Comparison of ENCODE assay signal across 33 cellular contexts in genomic region chr13:103695320-103695719, GRCh38.
"Had no signal": no experiment of that assay in that cellular context is flagged by ENCODE, and none has a peak within 500 bp of the region (broad histone marks: within the 10 kb centered on the region; RNA-seq: fewer than 3 reads in every experiment).

No MANE protein-coding gene starts in this region.

- DNase-seq: activated effector memory CD4-positive, alpha-beta T cell treated with anti-CD3 and anti-CD28 coated beads, Interleukin-2, amount 50 U/mL, for 16 hours; activated effector memory CD4-positive, alpha-beta T cell treated with Interleukin-2 at 50 U/mL for 16 hours; activated gamma-delta T cell; activated gamma-delta T cell treated with Interleukin-2 at 50 U/mL for 16 hours; activated naive CD4-positive, alpha-beta T cell; activated naive CD4-positive, alpha-beta T cell treated with anti-CD3 and anti-CD28 coated beads for 36 hours; activated naive CD4-positive, alpha-beta T cell treated with anti-CD3 and anti-CD28 coated beads, Interleukin-2, amount 10 ng/mL, durations not matched to agents 7 days and 5 days; activated naive CD4-positive, alpha-beta T cell treated with anti-CD3 and anti-CD28 coated beads, Interleukin-2, amount 50 U/mL, for 16 hours; activated naive CD4-positive, alpha-beta T cell treated with Interleukin-2 at 50 U/mL for 16 hours; activated naive CD8-positive, alpha-beta T cell treated with anti-CD3 and anti-CD28 coated beads for 36 hours; activated naive CD8-positive, alpha-beta T cell treated with anti-CD3 and anti-CD28 coated beads, Interleukin-2, amount 10 ng/mL, durations not matched to agents 7 days and 5 days; activated naive CD8-positive, alpha-beta T cell treated with anti-CD3 and anti-CD28 coated beads, Interleukin-2, amount 50 U/mL, for 24 hours; activated T-cell treated with anti-CD3 and anti-CD28 coated beads for 4 hours; activated T-cell treated with anti-CD3 and anti-CD28 coated beads, Interleukin-2, amount 50 U/mL, for 1 hour; activated T-cell treated with anti-CD3 and anti-CD28 coated beads, Interleukin-2, amount 50 U/mL, for 24 hours; activated T-cell treated with anti-CD3 and anti-CD28 coated beads, Interleukin-2, amount 50 U/mL, for 4 hours; activated T-cell treated with anti-CD3 and anti-CD28 coated beads, Interleukin-2, amount 50 U/mL, for 48 hours; activated T-cell treated with anti-CD3 and anti-CD28 coated beads, Interleukin-2, amount 50 U/mL, for 72 hours; adrenal gland; amniotic stem cell; amygdala; anterior cingulate cortex; aorta; body of pancreas; brain microvascular endothelial cell; caudate nucleus; central memory CD4-positive, alpha-beta T cell; cerebellar nuclear complex had no signal

- H3K27ac ChIP-seq: adrenal gland, ascending aorta, body of pancreas, brain microvascular endothelial cell, breast epithelium, cardiac muscle cell had no signal

- ATAC-seq: activated naive CD4-positive, alpha-beta T cell treated with anti-CD3 and anti-CD28 coated beads, Interleukin-2, amount 50 U/mL, for 72 hours; activated naive CD8-positive, alpha-beta T cell treated with anti-CD3 and anti-CD28 coated beads, Interleukin-2, amount 50 U/mL, for 24 hours; activated T-cell treated with anti-CD3 and anti-CD28 coated beads, Interleukin-2, amount 50 U/mL, for 4 hours; activated T-cell treated with anti-CD3 and anti-CD28 coated beads, Interleukin-2, amount 50 U/mL, for 72 hours; activated T-helper 17 cell treated with anti-CD3 and anti-CD28 coated beads, Interleukin-2, amount 50 U/mL, for 72 hours; body of pancreas had no signal

- H3K9me3 ChIP-seq: adrenal gland, ascending aorta, body of pancreas, breast epithelium had no signal

- H3K4me3 ChIP-seq: adrenal gland, ascending aorta, body of pancreas, breast epithelium, cardiac muscle cell had no signal

- H3K4me1 ChIP-seq: adrenal gland, ascending aorta, body of pancreas, breast epithelium had no signal

- H3K36me3 ChIP-seq: adrenal gland, ascending aorta, brain microvascular endothelial cell, breast epithelium, cardiac muscle cell had no signal

- H3K27me3 ChIP-seq: adrenal gland, ascending aorta, body of pancreas, brain microvascular endothelial cell, breast epithelium, cardiac muscle cell had no signal
